ENCODE assay signal across 1 cellular context in genomic region chr15:89858661-89859458, GRCh38.
TF ChIP-seq lines count a peak whose summit lies in the region.

No MANE protein-coding gene starts in this region.

TF ChIP-seq in HepG2, 621 proteins besides CTCF, POLR2A, EP300 and RAD21 (continued from another document):
- TF ChIP-seq, protein P1, sequence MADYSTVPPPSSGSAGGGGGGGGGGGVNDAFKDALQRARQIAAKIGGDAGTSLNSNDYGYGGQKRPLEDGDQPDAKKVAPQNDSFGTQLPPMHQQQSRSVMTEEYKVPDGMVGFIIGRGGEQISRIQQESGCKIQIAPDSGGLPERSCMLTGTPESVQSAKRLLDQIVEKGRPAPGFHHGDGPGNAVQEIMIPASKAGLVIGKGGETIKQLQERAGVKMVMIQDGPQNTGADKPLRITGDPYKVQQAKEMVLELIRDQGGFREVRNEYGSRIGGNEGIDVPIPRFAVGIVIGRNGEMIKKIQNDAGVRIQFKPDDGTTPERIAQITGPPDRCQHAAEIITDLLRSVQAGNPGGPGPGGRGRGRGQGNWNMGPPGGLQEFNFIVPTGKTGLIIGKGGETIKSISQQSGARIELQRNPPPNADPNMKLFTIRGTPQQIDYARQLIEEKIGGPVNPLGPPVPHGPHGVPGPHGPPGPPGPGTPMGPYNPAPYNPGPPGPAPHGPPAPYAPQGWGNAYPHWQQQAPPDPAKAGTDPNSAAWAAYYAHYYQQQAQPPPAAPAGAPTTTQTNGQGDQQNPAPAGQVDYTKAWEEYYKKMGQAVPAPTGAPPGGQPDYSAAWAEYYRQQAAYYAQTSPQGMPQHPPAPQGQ (CRISPR knock-in tag; IDR thresholded peaks at IDR 0.05; ENCODE audit: borderline replicate concordance) = no peak
- TF ChIP-seq ATF1 (CRISPR knock-in tag; IDR thresholded peaks at IDR 0.05) (no peak), RBFOX2 (IDR thresholded peaks at IDR 0.05; ENCODE audit: low read depth, low read length) (no peak), ZNF180 (CRISPR knock-in tag; IDR thresholded peaks at IDR 0.05; ENCODE audit: borderline replicate concordance, low read depth) (no peak), ZNF329 (CRISPR knock-in tag; IDR thresholded peaks at IDR 0.05; ENCODE audit: low read depth) (no peak), NCOA2 (CRISPR knock-in tag; IDR thresholded peaks at IDR 0.05) (0 out of 2 replicates have a peak, but pooled peaks have one; percentile 16), ZNF33A (CRISPR knock-in tag; IDR thresholded peaks at IDR 0.05; ENCODE audit: borderline replicate concordance) (no peak), CREB1 (IDR thresholded peaks at IDR 0.05) (no peak), CREB1 (CRISPR knock-in tag; IDR thresholded peaks at IDR 0.05) (peak; percentile 46), U2AF2 (IDR thresholded peaks at IDR 0.05; ENCODE audit: low read depth, low read length) (0 out of 2 replicates have a peak, but pooled peaks have one; percentile 72), PAXIP1 (CRISPR knock-in tag; conservative IDR thresholded peaks at IDR 0.05) (peak; percentile 74), FOSL2 (CRISPR knock-in tag; IDR thresholded peaks at IDR 0.05) (peak; percentile 70), ONECUT2 (CRISPR knock-in tag; IDR thresholded peaks at IDR 0.05) (peak; percentile 78; the same call in 1 of the 2 replicates), KDM1A (CRISPR knock-in tag; IDR thresholded peaks at IDR 0.05) (no peak), ZNF121 (CRISPR knock-in tag; IDR thresholded peaks at IDR 0.05) (no peak), DPF2 (CRISPR knock-in tag; IDR thresholded peaks at IDR 0.05; ENCODE audit: borderline replicate concordance, low read depth) (no peak), HES4 (CRISPR knock-in tag; IDR thresholded peaks at IDR 0.05; ENCODE audit: borderline replicate concordance) (no peak), YEATS2 (CRISPR knock-in tag; IDR thresholded peaks at IDR 0.05; ENCODE audit: borderline replicate concordance) (no peak), RAD51 (IDR thresholded peaks at IDR 0.05; ENCODE audit: borderline replicate concordance) (no peak), ZNF709 (CRISPR knock-in tag; IDR thresholded peaks at IDR 0.05) (no peak), RFX5 (IDR thresholded peaks at IDR 0.05; ENCODE audit: low read depth, low read length) (no peak), ZBTB1 (CRISPR knock-in tag; IDR thresholded peaks at IDR 0.05; ENCODE audit: borderline replicate concordance) (no peak), ZNF772 (CRISPR knock-in tag; IDR thresholded peaks at IDR 0.05) (no peak), CBX1 (IDR thresholded peaks at IDR 0.05; ENCODE audit: low read depth) (no peak), ZNF790 (CRISPR knock-in tag; IDR thresholded peaks at IDR 0.05; ENCODE audit: borderline replicate concordance) (no peak), ZBTB34 (CRISPR knock-in tag; IDR thresholded peaks at IDR 0.05) (no peak), RXRB (CRISPR knock-in tag; IDR thresholded peaks at IDR 0.05; ENCODE audit: borderline replicate concordance) (peak; percentile 61; the same call in 1 of the 2 replicates), CEBPG (CRISPR knock-in tag; IDR thresholded peaks at IDR 0.05) (peak; percentile 49; the same call in 1 of the 2 replicates), ZNF143 (CRISPR knock-in tag; IDR thresholded peaks at IDR 0.05) (no peak), NCOR1 (IDR thresholded peaks at IDR 0.05; ENCODE audit: borderline replicate concordance, low read length) (peak; percentile 44; the same call in 1 of the 2 replicates), NFKB2 (CRISPR knock-in tag; IDR thresholded peaks at IDR 0.05; ENCODE audit: borderline replicate concordance) (no peak), KDM4B (CRISPR knock-in tag; IDR thresholded peaks at IDR 0.05) (no peak), NCOA1 (CRISPR knock-in tag; IDR thresholded peaks at IDR 0.05) (no peak), UBTF (CRISPR knock-in tag; IDR thresholded peaks at IDR 0.05) (no peak), TCF7 (IDR thresholded peaks at IDR 0.05; ENCODE audit: low read depth) (peak; percentile 15; the same call in 1 of the 2 replicates)
- TF ChIP-seq, protein P2, sequence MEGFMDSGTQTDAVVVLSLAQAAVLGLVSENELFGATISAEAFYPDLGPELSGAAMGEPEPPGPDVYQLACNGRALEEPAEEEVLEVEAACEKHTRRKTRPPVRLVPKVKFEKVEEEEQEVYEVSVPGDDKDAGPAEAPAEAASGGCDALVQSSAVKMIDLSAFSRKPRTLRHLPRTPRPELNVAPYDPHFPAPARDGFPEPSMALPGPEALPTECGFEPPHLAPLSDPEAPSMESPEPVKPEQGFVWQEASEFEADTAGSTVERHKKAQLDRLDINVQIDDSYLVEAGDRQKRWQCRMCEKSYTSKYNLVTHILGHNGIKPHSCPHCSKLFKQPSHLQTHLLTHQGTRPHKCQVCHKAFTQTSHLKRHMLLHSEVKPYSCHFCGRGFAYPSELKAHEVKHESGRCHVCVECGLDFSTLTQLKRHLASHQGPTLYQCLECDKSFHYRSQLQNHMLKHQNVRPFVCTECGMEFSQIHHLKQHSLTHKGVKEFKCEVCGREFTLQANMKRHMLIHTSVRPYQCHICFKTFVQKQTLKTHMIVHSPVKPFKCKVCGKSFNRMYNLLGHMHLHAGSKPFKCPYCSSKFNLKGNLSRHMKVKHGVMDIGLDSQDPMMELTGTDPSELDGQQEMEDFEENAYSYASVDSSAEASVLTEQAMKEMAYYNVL (CRISPR knock-in tag; IDR thresholded peaks at IDR 0.05; ENCODE audit: borderline replicate concordance) = peak; percentile 65; the same call in 1 of the 2 replicates
- TF ChIP-seq, protein P3, sequence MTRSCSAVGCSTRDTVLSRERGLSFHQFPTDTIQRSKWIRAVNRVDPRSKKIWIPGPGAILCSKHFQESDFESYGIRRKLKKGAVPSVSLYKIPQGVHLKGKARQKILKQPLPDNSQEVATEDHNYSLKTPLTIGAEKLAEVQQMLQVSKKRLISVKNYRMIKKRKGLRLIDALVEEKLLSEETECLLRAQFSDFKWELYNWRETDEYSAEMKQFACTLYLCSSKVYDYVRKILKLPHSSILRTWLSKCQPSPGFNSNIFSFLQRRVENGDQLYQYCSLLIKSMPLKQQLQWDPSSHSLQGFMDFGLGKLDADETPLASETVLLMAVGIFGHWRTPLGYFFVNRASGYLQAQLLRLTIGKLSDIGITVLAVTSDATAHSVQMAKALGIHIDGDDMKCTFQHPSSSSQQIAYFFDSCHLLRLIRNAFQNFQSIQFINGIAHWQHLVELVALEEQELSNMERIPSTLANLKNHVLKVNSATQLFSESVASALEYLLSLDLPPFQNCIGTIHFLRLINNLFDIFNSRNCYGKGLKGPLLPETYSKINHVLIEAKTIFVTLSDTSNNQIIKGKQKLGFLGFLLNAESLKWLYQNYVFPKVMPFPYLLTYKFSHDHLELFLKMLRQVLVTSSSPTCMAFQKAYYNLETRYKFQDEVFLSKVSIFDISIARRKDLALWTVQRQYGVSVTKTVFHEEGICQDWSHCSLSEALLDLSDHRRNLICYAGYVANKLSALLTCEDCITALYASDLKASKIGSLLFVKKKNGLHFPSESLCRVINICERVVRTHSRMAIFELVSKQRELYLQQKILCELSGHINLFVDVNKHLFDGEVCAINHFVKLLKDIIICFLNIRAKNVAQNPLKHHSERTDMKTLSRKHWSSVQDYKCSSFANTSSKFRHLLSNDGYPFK (CRISPR knock-in tag; IDR thresholded peaks at IDR 0.05; ENCODE audit: borderline replicate concordance) = no peak
- TF ChIP-seq, protein P4, sequence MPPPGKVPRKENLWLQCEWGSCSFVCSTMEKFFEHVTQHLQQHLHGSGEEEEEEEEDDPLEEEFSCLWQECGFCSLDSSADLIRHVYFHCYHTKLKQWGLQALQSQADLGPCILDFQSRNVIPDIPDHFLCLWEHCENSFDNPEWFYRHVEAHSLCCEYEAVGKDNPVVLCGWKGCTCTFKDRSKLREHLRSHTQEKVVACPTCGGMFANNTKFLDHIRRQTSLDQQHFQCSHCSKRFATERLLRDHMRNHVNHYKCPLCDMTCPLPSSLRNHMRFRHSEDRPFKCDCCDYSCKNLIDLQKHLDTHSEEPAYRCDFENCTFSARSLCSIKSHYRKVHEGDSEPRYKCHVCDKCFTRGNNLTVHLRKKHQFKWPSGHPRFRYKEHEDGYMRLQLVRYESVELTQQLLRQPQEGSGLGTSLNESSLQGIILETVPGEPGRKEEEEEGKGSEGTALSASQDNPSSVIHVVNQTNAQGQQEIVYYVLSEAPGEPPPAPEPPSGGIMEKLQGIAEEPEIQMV (CRISPR knock-in tag; IDR thresholded peaks at IDR 0.05; ENCODE audit: low read depth) = no peak
- TF ChIP-seq, protein P5, sequence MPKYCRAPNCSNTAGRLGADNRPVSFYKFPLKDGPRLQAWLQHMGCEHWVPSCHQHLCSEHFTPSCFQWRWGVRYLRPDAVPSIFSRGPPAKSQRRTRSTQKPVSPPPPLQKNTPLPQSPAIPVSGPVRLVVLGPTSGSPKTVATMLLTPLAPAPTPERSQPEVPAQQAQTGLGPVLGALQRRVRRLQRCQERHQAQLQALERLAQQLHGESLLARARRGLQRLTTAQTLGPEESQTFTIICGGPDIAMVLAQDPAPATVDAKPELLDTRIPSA (CRISPR knock-in tag; IDR thresholded peaks at IDR 0.05; ENCODE audit: borderline replicate concordance) = no peak
- TF ChIP-seq, protein P6, sequence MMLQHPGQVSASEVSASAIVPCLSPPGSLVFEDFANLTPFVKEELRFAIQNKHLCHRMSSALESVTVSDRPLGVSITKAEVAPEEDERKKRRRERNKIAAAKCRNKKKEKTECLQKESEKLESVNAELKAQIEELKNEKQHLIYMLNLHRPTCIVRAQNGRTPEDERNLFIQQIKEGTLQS (CRISPR knock-in tag; IDR thresholded peaks at IDR 0.05) = no peak
